ENCODE assay signal across 8 cellular contexts in genomic region chr6:126312013-126312665, GRCh38. TPM values are rescaled to one million over a fixed set of nuclear protein-coding genes. Genes with fewer than 3 reads are reported as not detected.
DNase-seq lines count a peak whose midpoint lies in the region; ATAC-seq and TF ChIP-seq lines count a peak whose summit lies in the region.

No MANE protein-coding gene starts in this region.

- in situ Hi-C loops in ACHN (cut with HindIII; ENCODE audit: low pct_ligation_motif_present, low pct_unique_long_range_greater_than_20kb, low sequenced_read_pairs): no loop called here
- in situ Hi-C loops in SK-MEL-5 (cut with HindIII; ENCODE audit: low pct_unique_long_range_greater_than_20kb, low sequenced_read_pairs): no loop called here

- no peak overlapping the region for H3K27ac ChIP-seq in liver (ENCODE audit: low read depth in 1 of 2, low read length in 2 of 2)

- ATAC-seq in GM18909 (IDR thresholded peaks at IDR 0.05; ENCODE audit: poor library complexity, unreplicated experiment): peak; percentile 88
- peak; percentile 80 for ATAC-seq in HG03060 (IDR thresholded peaks at IDR 0.05; ENCODE audit: low read depth, unreplicated experiment)

- WGBS in liver: 93% methylated on average over 1 of the region's 1 CpG

- TF ChIP-seq RAD21 in liver (IDR thresholded peaks at IDR 0.05): peak; percentile 52 to 62

- no peaks in the 10 kb centered on the region for H3K4me1 ChIP-seq in liver (ENCODE audit: control insufficient read depth in 4 of 4, insufficient read depth in 4 of 4, low read length in 3 of 4)

- no peaks in the 10 kb centered on the region for H3K27me3 ChIP-seq in liver (ENCODE audit: control insufficient read depth in 4 of 4, insufficient read depth in 4 of 4, low read length in 3 of 4)

- H3K9me3 ChIP-seq in liver (ENCODE audit: control insufficient read depth in 4 of 4, low read length in 3 of 4): no peaks in the 10 kb centered on the region

- no peak overlapping the region for H3K4me3 ChIP-seq in liver (ENCODE audit: low read depth in 1 of 3, low read length in 3 of 3)

- peak; percentile 30 for TF ChIP-seq CTCF in liver (IDR thresholded peaks at IDR 0.05; ENCODE audit: low read depth, low read length, missing input control)

- no peak overlapping the region for H3K9ac ChIP-seq in liver (ENCODE audit: low read depth in 1 of 2, low read length in 2 of 2)

- no peaks in the 10 kb centered on the region for H3K36me3 ChIP-seq in liver (ENCODE audit: control insufficient read depth in 4 of 4, insufficient read depth in 3 of 4, low read depth in 1 of 4, low read length in 3 of 4)

- DNase-seq in ACHN (peak; percentile 22), SK-MEL-5 (ENCODE audit: low read depth, low spot score) (peak; percentile 10), putamen (ENCODE audit: low spot score) (no peak), epidermal melanocyte (ENCODE audit: insufficient read length, low spot score) (no peak), KG1 (lab: John Stamatoyannopoulos, UW) (no peak)

TF ChIP-seq in liver, 16 proteins besides CTCF, POLR2A, EP300 and RAD21:
- no peak for TF ChIP-seq ZBTB33 (IDR thresholded peaks at IDR 0.05)
- no peak for TF ChIP-seq HNF4A (conservative IDR thresholded peaks at IDR 0.05)
- no peak for TF ChIP-seq FOXA2 (IDR thresholded peaks at IDR 0.05)
- TF ChIP-seq NR2F2 (IDR thresholded peaks at IDR 0.05): no peak

RNA-seq across cellular contexts. Expression of gene CENPW, which starts 27.8 kb away (rescaled TPM):
- total RNA-seq in SK-MEL-5 (2014; rRNA removed; shearing (Covaris generic)): 11.0 and 15.6 TPM in 2 replicates
- 7.1 and 11.7 TPM in 2 replicates for polyA plus RNA-seq in SK-MEL-5 (2015; cell fraction: cytosol; rRNA removed)
- not detected in 2 replicates for polyA plus RNA-seq in SK-MEL-5 (2015; cell fraction: nucleus; rRNA removed)
- 1 to 10 TPM in 1 of 2 donors, under 1 TPM in 1; 0.67 to 8.3 TPM for total RNA-seq in liver
- 1 to 10 TPM; 1.7 to 2.7 TPM for polyA plus RNA-seq in liver

Comparison
In these comparisons a context has a peak if more than half of its experiments do, and no peak if none do; other contexts are left out.
1. DNase-seq: peak in ACHN (single experiment) and SK-MEL-5 (single experiment); none in putamen (single experiment), epidermal melanocyte (single experiment) and KG1 (single experiment).